Comparison of ENCODE assay signal across 24 cellular contexts in the genomic region with DNA sequence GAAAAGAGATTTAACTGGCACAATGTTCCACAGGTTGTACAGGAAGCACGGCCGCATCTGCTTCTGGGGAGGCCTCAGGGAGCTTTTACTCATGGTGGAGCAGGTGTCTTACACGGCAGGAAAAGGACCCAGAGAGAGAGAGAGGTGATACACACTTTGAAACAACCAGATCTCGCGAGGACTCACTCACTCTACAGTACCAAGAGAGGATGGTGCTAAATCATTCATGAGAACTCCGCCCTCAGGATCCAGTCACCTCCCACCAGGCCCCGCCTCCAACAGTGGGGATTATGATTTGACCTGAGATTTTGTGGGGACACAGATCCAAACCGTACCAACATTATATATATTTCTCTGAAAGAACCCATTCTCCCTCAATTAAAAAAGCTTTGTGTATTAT.
A peak's percentile ranks its signal among the peaks of the same experiment; 100 is the strongest.
DNase-seq lines count a peak whose midpoint lies in the region; ATAC-seq, FAIRE-seq and TF ChIP-seq lines count a peak whose summit lies in the region.
"Had no signal": no experiment of that assay in that cellular context is flagged by ENCODE, and none has a peak within 500 bp of the region (broad histone marks: within the 10 kb centered on the region; RNA-seq: fewer than 3 reads in every experiment).

No MANE protein-coding gene starts in this region.

- CTCF ChIA-PET in K562 (lab: Yijun Ruan, JAX; ENCODE audit: low intra/inter-chr PET ratio): no interaction called here

- TF ChIP-seq CTCF in BE2C (IDR thresholded peaks at IDR 0.05; ENCODE audit: low read depth, low read length) (no peak), K562 (IDR thresholded peaks at IDR 0.05 in 2 of 3, conservative IDR thresholded peaks at IDR 0.05 in 1 of 3; ENCODE audit: insufficient read depth in 2 of 3, low read depth in 1 of 3, low read length in 3 of 3) (no peak)

- no peak overlapping the region for H3K27ac ChIP-seq in K562 (ENCODE audit: extremely low read depth, low read depth, low read length)
- H3K27ac ChIP-seq in aorta (ENCODE audit: low read depth in 1 of 2, low read length in 2 of 2): no peak overlapping the region
- H3K27ac ChIP-seq: skin epidermis had no signal

- H3K79me2 ChIP-seq in K562 (ENCODE audit: control insufficient read depth, insufficient read depth, low read length): no peaks in the 10 kb centered on the region

- no peak for TF ChIP-seq POLR2A in K562 (conservative IDR thresholded peaks at IDR 0.05)

- H3K9ac ChIP-seq in K562 (ENCODE audit: insufficient read depth in 1 of 2, low read depth in 2 of 2, low read length in 2 of 2): no peak overlapping the region

- POLR2A ChIA-PET in K562 (lab: Yijun Ruan, JAX): no interaction called here

- intact Hi-C loops in K562 (cut with micrococcal nuclease) (loop anchor here (2.0 to 10.0 kb wide), 3 partner anchors 163 to 539 kb away; no protein-coding TSS in a partner anchor), aorta (cut with DNase I) (loop anchor here (5.0 kb wide), 1 partner anchor 540 kb away; no protein-coding TSS in a partner anchor)

- DNase-seq in NCI-H82 (lab: John Stamatoyannopoulos, UW) (peak; percentile 41), NCI-H82 treated with DMSO at 0.1 percent for 48 hours (lab: John Stamatoyannopoulos, UW; ENCODE audit: unreplicated experiment) (no peak), BE2C (peak; percentile 53), NCI-H2227 (lab: John Stamatoyannopoulos, UW; ENCODE audit: unreplicated experiment) (peak; percentile 57), K562 (ENCODE audit: extremely low read depth in 1 of 4, low spot score in 3 of 4) (peak in 1 of 4 experiments; percentile 8), aorta (no peak)
- DNase-seq: activated naive CD8-positive, alpha-beta T cell treated with anti-CD3 and anti-CD28 coated beads for 36 hours; AML-193; CD8-positive, alpha-beta memory T cell; dermis blood vessel endothelial cell; islet precursor cell; Kasumi-1; natural killer cell; NCI-H1048; NCI-H187 treated with DMSO at 0.1 percent for 48 hours; NCI-H774; PC-3; Right ventricle myocardium superior; trophoblast cell had no signal

- H3K9me1 ChIP-seq in K562 (ENCODE audit: control insufficient read depth, insufficient read depth, low read length): no peaks in the 10 kb centered on the region

- no peaks in the 10 kb centered on the region for H4K20me1 ChIP-seq in K562 (replicated peaks; ENCODE audit: control insufficient read depth, insufficient read depth, low read length)

- 5% methylated on average over 7 of the region's 8 CpGs for WGBS in K562 (ENCODE audit: insufficient coverage, low coverage, missing lambda C conversion rate)
- WGBS in aorta, 2 donors: 89 to 94% methylated on average over 8 of the region's 8 CpGs

- FAIRE-seq in K562 (lab: Jason Lieb, UNC): no peak
- FAIRE-seq: endometrium, GM18507 had no signal

- no peak overlapping the region for H2AFZ ChIP-seq in K562 (ENCODE audit: low read depth, low read length)

- TF ChIP-seq RAD21 in K562 (CRISPR knock-in tag; conservative IDR thresholded peaks at IDR 0.05 in 1 of 2, IDR thresholded peaks at IDR 0.05 in 1 of 2): no peak

- no peak for TF ChIP-seq EP300 in K562 (IDR thresholded peaks at IDR 0.05; ENCODE audit: low read length)

- no peak overlapping the region for H3K4me2 ChIP-seq in K562 (ENCODE audit: insufficient read depth, low read length)

- in situ Hi-C loops in K562 (cut with MboI): no loop called here

- no TSS peak for BruUV-seq in K562 (replicated peaks; lab: Mats Ljungman, UMichigan)

- no peaks in the 10 kb centered on the region for H3K9me3 ChIP-seq in BE2C
- H3K9me3 ChIP-seq in K562 (replicated peaks; ENCODE audit: control insufficient read depth, insufficient read depth, low read depth, low read length): no peaks in the 10 kb centered on the region
- no peaks in the 10 kb centered on the region for H3K9me3 ChIP-seq in aorta (ENCODE audit: control insufficient read depth, low read length)

- H3K4me1 ChIP-seq in BE2C: no peaks in the 10 kb centered on the region; the same call in 1 of the 2 replicates
- no peaks in the 10 kb centered on the region for H3K4me1 ChIP-seq in K562 (replicated peaks in 1 of 2; ENCODE audit: control insufficient read depth in 2 of 2, insufficient read depth in 2 of 2, low read length in 2 of 2)
- H3K4me1 ChIP-seq in aorta (ENCODE audit: control insufficient read depth in 1 of 2, insufficient read depth in 2 of 2, low read length in 2 of 2): peaks cover 0 to 3% of the 10 kb centered on the region in 2 donors

- H3K4me3 ChIP-seq in BE2C (ENCODE audit: low read depth, low read length) (peak overlapping the region; percentile 75), K562 (no peak overlapping the region), aorta (ENCODE audit: low read length in 2 of 2) (no peak overlapping the region)
- H3K4me3 ChIP-seq: skin epidermis had no signal

- peak; percentile 44; the same call in 1 of the 3 replicates for ATAC-seq in K562
- no peak for ATAC-seq in aorta (ENCODE audit: low FRiP score)
- ATAC-seq in GM21515 (IDR thresholded peaks at IDR 0.05; ENCODE audit: unreplicated experiment): no peak
- ATAC-seq in HG02938 (IDR thresholded peaks at IDR 0.05; ENCODE audit: unreplicated experiment): no peak
- ATAC-seq: natural killer cell, PC-3 had no signal

- H3K27me3 ChIP-seq in BE2C (no peaks in the 10 kb centered on the region), K562 (ENCODE audit: control insufficient read depth in 2 of 2, insufficient read depth in 2 of 2, low read length in 2 of 2) (no peaks in the 10 kb centered on the region), aorta (ENCODE audit: control insufficient read depth in 1 of 2, insufficient read depth in 2 of 2, low read length in 1 of 2) (no peaks in the 10 kb centered on the region)

- H3K36me3 ChIP-seq in BE2C (no peaks in the 10 kb centered on the region), K562 (ENCODE audit: control insufficient read depth, insufficient read depth, low read length) (no peaks in the 10 kb centered on the region), aorta (ENCODE audit: control insufficient read depth in 1 of 2, insufficient read depth in 2 of 2, low read length in 1 of 2) (no peaks in the 10 kb centered on the region)

TF ChIP-seq in K562, 482 proteins besides CTCF, POLR2A, EP300 and RAD21:
- TF ChIP-seq CEBPG (CRISPR knock-in tag; IDR thresholded peaks at IDR 0.05) (no peak), CEBPG (tag; conservative IDR thresholded peaks at IDR 0.05 in 1 of 2, IDR thresholded peaks at IDR 0.05 in 1 of 2) (no peak), CHD2 (IDR thresholded peaks at IDR 0.05; ENCODE audit: low read depth, low read length) (peak; percentile 28; the same call in 1 of the 2 replicates)
- TF ChIP-seq, protein P1, sequence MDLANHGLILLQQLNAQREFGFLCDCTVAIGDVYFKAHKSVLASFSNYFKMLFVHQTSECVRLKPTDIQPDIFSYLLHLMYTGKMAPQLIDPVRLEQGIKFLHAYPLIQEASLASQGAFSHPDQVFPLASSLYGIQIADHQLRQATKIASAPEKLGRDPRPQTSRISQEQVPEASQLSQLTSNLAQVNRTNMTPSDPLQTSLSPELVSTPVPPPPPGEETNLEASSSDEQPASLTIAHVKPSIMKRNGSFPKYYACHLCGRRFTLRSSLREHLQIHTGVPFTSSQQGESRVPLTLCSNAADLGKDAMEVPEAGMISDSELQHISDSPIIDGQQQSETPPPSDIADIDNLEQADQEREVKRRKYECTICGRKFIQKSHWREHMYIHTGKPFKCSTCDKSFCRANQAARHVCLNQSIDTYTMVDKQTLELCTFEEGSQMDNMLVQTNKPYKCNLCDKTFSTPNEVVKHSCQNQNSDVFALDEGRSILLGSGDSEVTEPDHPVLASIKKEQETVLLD (IDR thresholded peaks at IDR 0.05): no peak
TF ChIP-seq in K562: peak in this region for 1.

Comparison
In these comparisons a context has a peak if more than half of its experiments do, and no peak if none do; other contexts are left out.
1. DNase-seq: peak in NCI-H82 (single experiment), BE2C (single experiment) and NCI-H2227 (single experiment); none in NCI-H82 treated with DMSO at 0.1 percent for 48 hours (single experiment) and aorta (0 of 2).